8 cellular contexts compared by ENCODE assay signal in genomic region chr11:66544952-66545351, GRCh38. TPM values are rescaled to one million over a fixed set of nuclear protein-coding genes. Genes with fewer than 3 reads are reported as not detected.
DNase-seq lines count a peak whose midpoint lies in the region; FAIRE-seq and TF ChIP-seq lines count a peak whose summit lies in the region.
"Not testable (repeated sequence)": the region's sequence is repeated elsewhere in the genome, so short reads cannot be mapped to it uniquely, and the experiment has no call there.

No MANE protein-coding gene starts in this region.

- not testable (repeated sequence) for H4K20me1 ChIP-seq in endothelial cell of umbilical vein (replicated peaks; ENCODE audit: control insufficient read depth, extremely low read depth, insufficient read depth, low read length)
- H4K20me1 ChIP-seq in neural progenitor cell (ENCODE audit: low read depth), result peaks cover 14% of the 10 kb centered on the region

- not testable (repeated sequence) for FAIRE-seq in endothelial cell of umbilical vein (lab: Jason Lieb, UNC); kidney (lab: Jason Lieb, UNC)

- peak overlapping the region; percentile 91 for H3K4me2 ChIP-seq in endothelial cell of umbilical vein (ENCODE audit: insufficient read depth, low read length)
- peak overlapping the region; percentile 85 for H3K4me2 ChIP-seq in neural progenitor cell

- not testable (repeated sequence) for H3K9me1 ChIP-seq in endothelial cell of umbilical vein (replicated peaks; ENCODE audit: control insufficient read depth, extremely low read depth, insufficient read depth, low read length)

- CTCF ChIA-PET in CD4-positive, alpha-beta memory T cell (lab: Charles Lee; ENCODE audit: partially characterized antibody), result interaction anchor here (0.9 to 2.9 kb wide), 3 partner anchors 35 to 133 kb away, joined by 5 to 17 read pairs (median 11); partner anchors contain the start of genes MRPL11 and RBM4B
- CTCF ChIA-PET in endothelial cell of umbilical vein (lab: Charles Lee), result interaction anchor here (1.3 to 2.2 kb wide), 2 partner anchors 107 to 133 kb away, joined by 3 to 25 read pairs; partner anchors contain the start of genes MRPL11 and RBM4B

- DNase-seq in CD4-positive, alpha-beta memory T cell; Jurkat, Clone E6-1 (ENCODE audit: low read depth, low spot score); T-helper 2 cell treated with Interferon-gamma antibody and Interleukin-4, amounts not matched to agents 5 μg/mL and 100 μg/mL, for 36 hours (ENCODE audit: low spot score); ascending aorta (ENCODE audit: low spot score in 2 of 2); endothelial cell of umbilical vein (ENCODE audit: low read depth, low spot score); kidney; neural progenitor cell (ENCODE audit: low spot score): not testable (repeated sequence)

- H3K4me1 Mint-ChIP-seq in CD4-positive, alpha-beta memory T cell, result peaks cover 22 to 59% (median 34%) of the 10 kb centered on the region in 4 donors
- not testable (repeated sequence) for H3K4me1 Mint-ChIP-seq in T-helper 2 cell treated with Interferon-gamma antibody and Interleukin-4, amounts not matched to agents 5 μg/mL and 100 μg/mL, for 36 hours (ENCODE audit: low read depth)
- H3K4me1 Mint-ChIP-seq in neural progenitor cell, result peaks cover 56% of the 10 kb centered on the region

- H3K79me2 ChIP-seq in endothelial cell of umbilical vein (ENCODE audit: control insufficient read depth, insufficient read depth, low read length); neural progenitor cell (ENCODE audit: low read depth): not testable (repeated sequence)

- peaks cover 43% of the 10 kb centered on the region for H3F3A ChIP-seq in neural progenitor cell (ENCODE audit: low read depth)

- H3K36me3 ChIP-seq in CD4-positive, alpha-beta memory T cell (ENCODE audit: insufficient read depth, low read length); ascending aorta; endothelial cell of umbilical vein (ENCODE audit: control insufficient read depth in 2 of 2, extremely low read depth in 1 of 2, insufficient read depth in 2 of 2, low read length in 2 of 2); kidney (ENCODE audit: control insufficient read depth in 1 of 2, insufficient read depth in 2 of 2, low read length in 2 of 2); neural progenitor cell: not testable (repeated sequence)
- peaks cover 13 to 14% of the 10 kb centered on the region in 2 donors for H3K36me3 ChIP-seq in stomach smooth muscle (ENCODE audit: control insufficient read depth in 2 of 2, insufficient read depth in 2 of 2, low read length in 2 of 2)

- POLR2A ChIA-PET in CD4-positive, alpha-beta memory T cell (lab: Charles Lee; ENCODE audit: partially characterized antibody), result interaction anchor here (0.6 to 4.1 kb wide), 14 partner anchors 15 to 695 kb away, joined by 3 to 44 read pairs (median 7); partner anchors contain the start of genes BBS1, CCDC87, CCS and CTSF
- POLR2A ChIA-PET in endothelial cell of umbilical vein (lab: Charles Lee), result interaction anchor here (1.4 to 1.9 kb wide), 2 partner anchors 72 to 132 kb away, joined by 5 to 9 read pairs; partner anchors contain the start of genes RBM14 and RBM4B

- dilution Hi-C loops in endothelial cell of umbilical vein (cut with MboI; ENCODE audit: extremely low pct_ligation_motif_present, low sequenced_read_pairs), result not testable (repeated sequence)

- intact Hi-C loops in CD4-positive, alpha-beta memory T cell (cut with micrococcal nuclease), result loop anchor here (1.0 to 2.0 kb wide), 2 partner anchors 66 to 71 kb away; partner anchors contain the start of gene RBM14
- intact Hi-C loops in ascending aorta (cut with DNase I); kidney (cut with DNase I): not testable (repeated sequence)
- intact Hi-C loops in endothelial cell of umbilical vein (cut with micrococcal nuclease), result loop anchor here (1.0 kb wide), 1 partner anchor 94 kb away; no protein-coding TSS in a partner anchor

- not testable (repeated sequence) for TF ChIP-seq CTCF in ascending aorta (IDR thresholded peaks at IDR 0.05); endothelial cell of umbilical vein (IDR thresholded peaks at IDR 0.05; ENCODE audit: extremely low read depth in 1 of 2, insufficient read depth in 1 of 2, low read depth in 1 of 2, low read length in 2 of 2); kidney (IDR thresholded peaks at IDR 0.05; ENCODE audit: borderline replicate concordance, extremely low read depth, insufficient read depth); neural progenitor cell (IDR thresholded peaks at IDR 0.05)

- not testable (repeated sequence) for H3K27me3 ChIP-seq in CD4-positive, alpha-beta memory T cell (ENCODE audit: insufficient read depth, low read length); ascending aorta; endothelial cell of umbilical vein (ENCODE audit: control insufficient read depth in 2 of 2, insufficient read depth in 2 of 2, low read length in 2 of 2); neural progenitor cell; stomach smooth muscle (ENCODE audit: control insufficient read depth in 1 of 2, insufficient read depth in 2 of 2, low read length in 2 of 2)

- peaks cover 35% of the 10 kb centered on the region for H3K4me1 ChIP-seq in CD4-positive, alpha-beta memory T cell (ENCODE audit: insufficient read depth, low read length)
- H3K4me1 ChIP-seq in ascending aorta (peaks cover 3 to 20% of the 10 kb centered on the region in 2 donors), endothelial cell of umbilical vein (ENCODE audit: control insufficient read depth, extremely low read depth, insufficient read depth, low read length) (peaks cover 33% of the 10 kb centered on the region), neural progenitor cell (peaks cover 32% of the 10 kb centered on the region), stomach smooth muscle (ENCODE audit: control insufficient read depth, insufficient read depth, low read length) (peaks cover 33% of the 10 kb centered on the region)
- H3K4me1 ChIP-seq in kidney (ENCODE audit: control insufficient read depth in 1 of 2, insufficient read depth in 1 of 2, low read depth in 1 of 2, low read length in 2 of 2), result not testable (repeated sequence)

- H3K27me3 Mint-ChIP-seq in CD4-positive, alpha-beta memory T cell; T-helper 2 cell treated with Interferon-gamma antibody and Interleukin-4, amounts not matched to agents 5 μg/mL and 100 μg/mL, for 36 hours (ENCODE audit: low read depth): not testable (repeated sequence)
- H3K27me3 Mint-ChIP-seq in neural progenitor cell (ENCODE audit: insufficient read depth, low read depth), result peaks cover 20% of the 10 kb centered on the region

- H3K9me3 ChIP-seq in CD4-positive, alpha-beta memory T cell (ENCODE audit: control insufficient read depth in 1 of 2, low read length in 2 of 2); ascending aorta; endothelial cell of umbilical vein (replicated peaks; ENCODE audit: control insufficient read depth, insufficient read depth, low read length); kidney (ENCODE audit: control insufficient read depth in 1 of 2, low read length in 2 of 2); neural progenitor cell (ENCODE audit: low read depth); stomach smooth muscle (ENCODE audit: control insufficient read depth in 2 of 2, low read length in 2 of 2): not testable (repeated sequence)

- TSS peak; percentile 56 for BruUV-seq in endothelial cell of umbilical vein (replicated peaks; lab: Mats Ljungman, UMichigan)

- not testable (repeated sequence) for H3K9me3 Mint-ChIP-seq in CD4-positive, alpha-beta memory T cell; T-helper 2 cell treated with Interferon-gamma antibody and Interleukin-4, amounts not matched to agents 5 μg/mL and 100 μg/mL, for 36 hours; neural progenitor cell

- peak overlapping the region; percentile 67 to 98 (median 92) for H3K27ac Mint-ChIP-seq in CD4-positive, alpha-beta memory T cell
- peak overlapping the region; percentile 58 for H3K27ac Mint-ChIP-seq in T-helper 2 cell treated with Interferon-gamma antibody and Interleukin-4, amounts not matched to agents 5 μg/mL and 100 μg/mL, for 36 hours
- H3K27ac Mint-ChIP-seq in neural progenitor cell, result not testable (repeated sequence)

- peak overlapping the region; percentile 82 for H3K27ac ChIP-seq in CD4-positive, alpha-beta memory T cell (ENCODE audit: low read depth, low read length)
- H3K27ac ChIP-seq in ascending aorta; kidney (ENCODE audit: low read depth in 2 of 2, low read length in 2 of 2); neural progenitor cell; stomach smooth muscle (ENCODE audit: low read length): not testable (repeated sequence)
- peak overlapping the region; percentile 62 for H3K27ac ChIP-seq in endothelial cell of umbilical vein (ENCODE audit: insufficient read depth, low read depth, low read length)

- H3K9ac ChIP-seq in endothelial cell of umbilical vein (replicated peaks; ENCODE audit: extremely low read depth, insufficient read depth, low read length) (peak overlapping the region; percentile 85), kidney (ENCODE audit: low read length in 2 of 2) (peak overlapping the region in 1 of 2 donors; percentile 69), neural progenitor cell (peak overlapping the region; percentile 74), stomach smooth muscle (ENCODE audit: low read length in 2 of 2) (peak overlapping the region; percentile 78 to 81)

- H3K4me3 ChIP-seq in CD4-positive, alpha-beta memory T cell (ENCODE audit: low read length in 2 of 2), result peak overlapping the region; percentile 82 to 84
- H3K4me3 ChIP-seq in Jurkat, Clone E6-1 (ENCODE audit: low read length), result peak overlapping the region; percentile 73
- peak overlapping the region; percentile 80 to 92 for H3K4me3 ChIP-seq in ascending aorta
- peak overlapping the region; percentile 70 to 81 (median 78) for H3K4me3 ChIP-seq in endothelial cell of umbilical vein (replicated peaks in 1 of 3; ENCODE audit: insufficient read depth in 1 of 3, low read depth in 1 of 3, low read length in 3 of 3)
- H3K4me3 ChIP-seq in kidney (ENCODE audit: low read length in 2 of 2), result peak overlapping the region; percentile 69 to 77
- peak overlapping the region; percentile 71 for H3K4me3 ChIP-seq in neural progenitor cell
- peak overlapping the region; percentile 73 to 80 for H3K4me3 ChIP-seq in stomach smooth muscle (ENCODE audit: low read length in 2 of 2)

- TF ChIP-seq POLR2A in endothelial cell of umbilical vein (IDR thresholded peaks at IDR 0.05; ENCODE audit: low read depth, low read length), result not testable (repeated sequence)

- not testable (repeated sequence) for H2AFZ ChIP-seq in endothelial cell of umbilical vein (ENCODE audit: low read depth, low read length); neural progenitor cell (replicated peaks)

- peak overlapping the region; percentile 85 to 96 (median 90) for H3K4me3 Mint-ChIP-seq in CD4-positive, alpha-beta memory T cell
- H3K4me3 Mint-ChIP-seq in T-helper 2 cell treated with Interferon-gamma antibody and Interleukin-4, amounts not matched to agents 5 μg/mL and 100 μg/mL, for 36 hours, result peak overlapping the region; percentile 85
- H3K4me3 Mint-ChIP-seq in neural progenitor cell, result peak overlapping the region; percentile 91

- H3K36me3 Mint-ChIP-seq in CD4-positive, alpha-beta memory T cell, result peaks cover 23 to 30% of the 10 kb centered on the region in 2 donors
- peaks cover 19% of the 10 kb centered on the region for H3K36me3 Mint-ChIP-seq in T-helper 2 cell treated with Interferon-gamma antibody and Interleukin-4, amounts not matched to agents 5 μg/mL and 100 μg/mL, for 36 hours (ENCODE audit: low read depth)
- H3K36me3 Mint-ChIP-seq in neural progenitor cell, result not testable (repeated sequence)

RNA-seq across cellular contexts. Expression of gene ZDHHC24, which starts 0.9 kb away (rescaled TPM):
- total RNA-seq in CD4-positive, alpha-beta memory T cell, result 10 to 100 TPM; 24.5 to 27.2 TPM
- polyA plus RNA-seq in CD4-positive, alpha-beta memory T cell, result 10 to 100 TPM; 12.2 to 15.1 TPM
- 10.6 TPM for polyA plus RNA-seq in Jurkat, Clone E6-1 (2012; ENCODE audit: insufficient read depth, insufficient read length)
- total RNA-seq in ascending aorta (18.0 TPM), endothelial cell of umbilical vein (18.3 and 20.1 TPM in 2 replicates), kidney (18.7 TPM), neural progenitor cell (ENCODE audit: low replicate concordance) (4.1 and 10.0 TPM in 2 replicates)
- polyA plus RNA-seq in endothelial cell of umbilical vein (21.1 and 27.6 TPM in 2 replicates), kidney (ENCODE audit: insufficient read depth, low read depth, low replicate concordance) (13.2 TPM)
- polyA plus RNA-seq in endothelial cell of umbilical vein (2011; cell fraction: cytosol; rRNA removed), result 10.1 and 14.3 TPM in 2 replicates
- polyA plus RNA-seq in endothelial cell of umbilical vein (2011; cell fraction: nucleus; rRNA removed), result 4.6 and 5.8 TPM in 2 replicates
- polyA plus RNA-seq in endothelial cell of umbilical vein (2012), result 6.5 and 12.1 TPM in 2 replicates
- 11.0 and 12.2 TPM in 2 replicates for polyA minus RNA-seq in endothelial cell of umbilical vein
- 13.2 TPM for polyA minus RNA-seq in endothelial cell of umbilical vein (2011; cell fraction: cytosol; rRNA and poly(A)+ RNA removed)
- polyA minus RNA-seq in endothelial cell of umbilical vein (2011; cell fraction: nucleus; rRNA and poly(A)+ RNA removed), result 2.9 and 4.5 TPM in 2 replicates

RNA-seq across cellular contexts. Expression of gene ACTN3, which starts 1.8 kb away (rescaled TPM):
- under 1 TPM; 0.17 to 0.20 TPM for total RNA-seq in CD4-positive, alpha-beta memory T cell
- not detected for polyA plus RNA-seq in CD4-positive, alpha-beta memory T cell
- polyA plus RNA-seq in Jurkat, Clone E6-1 (2012; ENCODE audit: insufficient read depth, insufficient read length), result not detected
- total RNA-seq in ascending aorta (not detected), endothelial cell of umbilical vein (0.18 TPM in 1 of 2 replicates, not detected in the other), kidney (0.16 TPM), neural progenitor cell (ENCODE audit: low replicate concordance) (20.2 and 33.0 TPM in 2 replicates)
- polyA plus RNA-seq in endothelial cell of umbilical vein (0.10 and 0.17 TPM in 2 replicates), kidney (ENCODE audit: insufficient read depth, low read depth, low replicate concordance) (not detected)
- polyA plus RNA-seq in endothelial cell of umbilical vein (2011; cell fraction: cytosol; rRNA removed), result 0.04 TPM in 2 replicates
- polyA plus RNA-seq in endothelial cell of umbilical vein (2011; cell fraction: nucleus; rRNA removed), result 0.22 and 0.27 TPM in 2 replicates
- not detected in 2 replicates for polyA plus RNA-seq in endothelial cell of umbilical vein (2012)
- not detected in 2 replicates for polyA minus RNA-seq in endothelial cell of umbilical vein
- not detected for polyA minus RNA-seq in endothelial cell of umbilical vein (2011; cell fraction: cytosol; rRNA and poly(A)+ RNA removed)
- polyA minus RNA-seq in endothelial cell of umbilical vein (2011; cell fraction: nucleus; rRNA and poly(A)+ RNA removed), result not detected in 2 replicates

RNA-seq across cellular contexts. Expression of gene CTSF, which starts 23.5 kb away (rescaled TPM):
- 10 to 100 TPM; 28.1 to 31.7 TPM for total RNA-seq in CD4-positive, alpha-beta memory T cell
- polyA plus RNA-seq in CD4-positive, alpha-beta memory T cell, result 10 to 100 TPM; 13.3 to 18.5 TPM
- polyA plus RNA-seq in Jurkat, Clone E6-1 (2012; ENCODE audit: insufficient read depth, insufficient read length), result 18.7 TPM
- total RNA-seq in ascending aorta (98.8 TPM), endothelial cell of umbilical vein (11.0 and 14.4 TPM in 2 replicates), kidney (58.0 TPM), neural progenitor cell (ENCODE audit: low replicate concordance) (1.1 TPM in 1 of 2 replicates, not detected in the other)
- polyA plus RNA-seq in endothelial cell of umbilical vein (27.7 and 30.7 TPM in 2 replicates), kidney (ENCODE audit: insufficient read depth, low read depth, low replicate concordance) (80.4 TPM)
- polyA plus RNA-seq in endothelial cell of umbilical vein (2011; cell fraction: cytosol; rRNA removed), result 16.1 and 22.7 TPM in 2 replicates
- 62.3 and 79.5 TPM in 2 replicates for polyA plus RNA-seq in endothelial cell of umbilical vein (2011; cell fraction: nucleus; rRNA removed)
- polyA plus RNA-seq in endothelial cell of umbilical vein (2012), result 12.9 and 21.1 TPM in 2 replicates
- polyA minus RNA-seq in endothelial cell of umbilical vein, result 11.7 and 20.8 TPM in 2 replicates
- polyA minus RNA-seq in endothelial cell of umbilical vein (2011; cell fraction: cytosol; rRNA and poly(A)+ RNA removed), result 4.0 TPM
- polyA minus RNA-seq in endothelial cell of umbilical vein (2011; cell fraction: nucleus; rRNA and poly(A)+ RNA removed), result 6.9 and 9.3 TPM in 2 replicates

RNA-seq across cellular contexts. Expression of gene BBS1, which starts 34.5 kb away (rescaled TPM):
- total RNA-seq in CD4-positive, alpha-beta memory T cell, result 10 to 100 TPM; 37.3 to 41.3 TPM
- 10 to 100 TPM in 1 of 2 donors, 1 to 10 TPM in 1; 8.9 to 15.5 TPM for polyA plus RNA-seq in CD4-positive, alpha-beta memory T cell
- polyA plus RNA-seq in Jurkat, Clone E6-1 (2012; ENCODE audit: insufficient read depth, insufficient read length), result 15.0 TPM
- 39.6 TPM for total RNA-seq in ascending aorta
- 29.5 and 32.9 TPM in 2 replicates for total RNA-seq in endothelial cell of umbilical vein
- polyA plus RNA-seq in endothelial cell of umbilical vein, result 27.7 and 29.2 TPM in 2 replicates
- 23.1 and 26.5 TPM in 2 replicates for polyA plus RNA-seq in endothelial cell of umbilical vein (2011; cell fraction: cytosol; rRNA removed)
- 80.0 and 81.9 TPM in 2 replicates for polyA plus RNA-seq in endothelial cell of umbilical vein (2011; cell fraction: nucleus; rRNA removed)
- 19.8 and 21.7 TPM in 2 replicates for polyA plus RNA-seq in endothelial cell of umbilical vein (2012)
- polyA minus RNA-seq in endothelial cell of umbilical vein, result 31.1 and 39.1 TPM in 2 replicates
- polyA minus RNA-seq in endothelial cell of umbilical vein (2011; cell fraction: cytosol; rRNA and poly(A)+ RNA removed), result 16.5 TPM
- polyA minus RNA-seq in endothelial cell of umbilical vein (2011; cell fraction: nucleus; rRNA and poly(A)+ RNA removed), result 35.9 and 46.6 TPM in 2 replicates
- total RNA-seq in kidney, result 85.4 TPM
- 30.1 TPM for polyA plus RNA-seq in kidney (ENCODE audit: insufficient read depth, low read depth, low replicate concordance)
- 42.0 and 68.9 TPM in 2 replicates for total RNA-seq in neural progenitor cell (ENCODE audit: low replicate concordance)

RNA-seq across cellular contexts. Expression of gene CCDC87, which starts 47.9 kb away (rescaled TPM):
- not detected for total RNA-seq in CD4-positive, alpha-beta memory T cell
- under 1 TPM in 1 of 2 donors, not detected in 1; 0.34 TPM for polyA plus RNA-seq in CD4-positive, alpha-beta memory T cell
- polyA plus RNA-seq in Jurkat, Clone E6-1 (2012; ENCODE audit: insufficient read depth, insufficient read length), result 0.69 TPM
- total RNA-seq in ascending aorta, result 0.21 TPM
- total RNA-seq in endothelial cell of umbilical vein, result 0.22 and 0.28 TPM in 2 replicates
- 0.06 and 0.08 TPM in 2 replicates for polyA plus RNA-seq in endothelial cell of umbilical vein
- polyA plus RNA-seq in endothelial cell of umbilical vein (2011; cell fraction: cytosol; rRNA removed), result 0.05 and 0.10 TPM in 2 replicates
- polyA plus RNA-seq in endothelial cell of umbilical vein (2011; cell fraction: nucleus; rRNA removed), result 0.04 and 0.10 TPM in 2 replicates
- 0.14 and 0.23 TPM in 2 replicates for polyA plus RNA-seq in endothelial cell of umbilical vein (2012)
- 0.12 and 0.30 TPM in 2 replicates for polyA minus RNA-seq in endothelial cell of umbilical vein
- not detected for polyA minus RNA-seq in endothelial cell of umbilical vein (2011; cell fraction: cytosol; rRNA and poly(A)+ RNA removed)
- 0.14 and 0.24 TPM in 2 replicates for polyA minus RNA-seq in endothelial cell of umbilical vein (2011; cell fraction: nucleus; rRNA and poly(A)+ RNA removed)
- 1.0 TPM for total RNA-seq in kidney
- polyA plus RNA-seq in kidney (ENCODE audit: insufficient read depth, low read depth, low replicate concordance), result 0.13 TPM
- total RNA-seq in neural progenitor cell (ENCODE audit: low replicate concordance), result 0.22 and 1.2 TPM in 2 replicates

Comparison
In these comparisons a context has a peak if more than half of its experiments do, and no peak if none do; other contexts are left out.
1. RNA of gene ACTN3, which starts 1.8 kb away (total RNA-seq): 20.2 to 33.0 TPM in neural progenitor cell; 0.17 to 0.20 TPM in CD4-positive, alpha-beta memory T cell, 0.18 TPM in endothelial cell of umbilical vein, 0.16 TPM in kidney (single experiment) and not detected in ascending aorta (single experiment); every median in the first group is over 10 times any median in the second.
2. Peak in every context shown above with its lines, with median percentiles within 50 percentile points of each other: H3K4me3 ChIP-seq and H3K4me3 Mint-ChIP-seq.